In the genomic region with DNA sequence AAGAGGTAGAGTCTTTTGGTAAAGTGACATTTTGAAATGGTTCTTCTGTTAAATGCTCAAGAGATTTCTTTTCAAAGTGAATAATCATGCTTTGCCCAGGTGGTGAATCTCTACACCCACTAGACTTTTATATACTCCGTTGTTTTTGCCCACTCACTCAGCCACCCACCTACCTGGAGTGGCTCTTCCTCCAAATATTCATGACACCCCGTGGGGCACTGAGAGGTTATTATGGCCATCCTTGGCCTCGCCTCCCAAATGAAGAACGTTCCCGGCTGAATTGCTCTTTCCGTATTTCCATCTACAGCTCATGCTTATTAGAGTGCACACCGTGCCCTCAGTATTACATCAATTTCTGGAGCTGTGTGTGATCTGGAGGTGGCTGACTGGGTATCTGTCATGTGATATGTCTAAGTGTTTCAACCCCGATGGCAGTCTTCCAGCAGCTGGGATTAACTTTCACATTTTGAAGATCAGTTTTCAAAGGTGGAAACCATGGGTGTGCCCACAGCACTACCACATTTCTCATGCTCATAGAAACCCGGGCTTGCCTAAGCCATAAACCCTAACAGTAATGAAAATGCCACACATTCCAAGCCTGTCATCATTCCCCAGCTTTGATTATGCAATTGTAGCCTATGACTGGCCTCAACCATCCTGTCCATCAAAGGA, we compare ENCODE assay signal across 11 cellular contexts.
DNase-seq lines count a peak whose midpoint lies in the region; ATAC-seq, FAIRE-seq and TF ChIP-seq lines count a peak whose summit lies in the region.
"Had no signal": no experiment of that assay in that cellular context is flagged by ENCODE, and none has a peak within 500 bp of the region (broad histone marks: within the 10 kb centered on the region; RNA-seq: fewer than 3 reads in every experiment).

No MANE protein-coding gene starts in this region.

- no peak overlapping the region for H3K4me3 ChIP-seq in kidney (ENCODE audit: low read length in 2 of 2)

- H3K9me3 ChIP-seq in kidney (ENCODE audit: control insufficient read depth in 1 of 2, low read length in 2 of 2), result peaks cover 0 to 5% of the 10 kb centered on the region in 2 donors

- no peaks in the 10 kb centered on the region for H3K36me3 Mint-ChIP-seq in stimulated activated naive B cell treated with anti-CD40 and anti-IgM and Interleukin-4, amounts not matched to agents 10 μg/mL and 1 μg/mL and 100 μg/mL, for 72 hours

- no peaks in the 10 kb centered on the region for H3K36me3 ChIP-seq in kidney (ENCODE audit: control insufficient read depth in 1 of 2, insufficient read depth in 2 of 2, low read length in 2 of 2)

- H3K4me3 Mint-ChIP-seq in stimulated activated naive B cell treated with anti-CD40 and anti-IgM and Interleukin-4, amounts not matched to agents 10 μg/mL and 1 μg/mL and 100 μg/mL, for 72 hours, result no peak overlapping the region
- H3K4me3 Mint-ChIP-seq: stimulated activated naive CD8-positive, alpha-beta T cell treated with anti-CD3 and anti-CD28 coated beads, Interleukin-15, Interleukin-2, amounts not matched to agents 100 ng/mL and 50 ng/mL, for 24 hours had no signal

- no peaks in the 10 kb centered on the region for H3K4me1 ChIP-seq in kidney (ENCODE audit: control insufficient read depth in 1 of 2, insufficient read depth in 1 of 2, low read depth in 1 of 2, low read length in 2 of 2)

- H3K9ac ChIP-seq in kidney (ENCODE audit: low read length in 2 of 2), result no peak overlapping the region

- FAIRE-seq in GM12892 (lab: Jason Lieb, UNC), result no peak
- no peak for FAIRE-seq in kidney (lab: Jason Lieb, UNC)

- TF ChIP-seq POLR2A in GM12892 (IDR thresholded peaks at IDR 0.05; ENCODE audit: low read depth, low read length), result no peak

- intact Hi-C loops in kidney (cut with DNase I), result no loop called here

- TF ChIP-seq CTCF in AG09319 (IDR thresholded peaks at IDR 0.05; ENCODE audit: low read depth, low read length), result no peak
- TF ChIP-seq CTCF in kidney (IDR thresholded peaks at IDR 0.05; ENCODE audit: borderline replicate concordance, extremely low read depth, insufficient read depth), result no peak

- H3K9me3 Mint-ChIP-seq in stimulated activated naive B cell treated with anti-CD40 and anti-IgM and Interleukin-4, amounts not matched to agents 10 μg/mL and 1 μg/mL and 100 μg/mL, for 72 hours, result peaks cover 8 to 11% of the 10 kb centered on the region in 2 donors

- no peak overlapping the region for H3K27ac Mint-ChIP-seq in stimulated activated naive B cell treated with anti-CD40 and anti-IgM and Interleukin-4, amounts not matched to agents 10 μg/mL and 1 μg/mL and 100 μg/mL, for 72 hours
- H3K27ac Mint-ChIP-seq: stimulated activated naive CD8-positive, alpha-beta T cell treated with anti-CD3 and anti-CD28 coated beads, Interleukin-15, Interleukin-2, amounts not matched to agents 100 ng/mL and 50 ng/mL, for 24 hours had no signal

- no peaks in the 10 kb centered on the region for H3K27me3 Mint-ChIP-seq in stimulated activated naive B cell treated with anti-CD40 and anti-IgM and Interleukin-4, amounts not matched to agents 10 μg/mL and 1 μg/mL and 100 μg/mL, for 72 hours
- H3K27me3 Mint-ChIP-seq: stimulated activated naive CD8-positive, alpha-beta T cell treated with anti-CD3 and anti-CD28 coated beads, Interleukin-15, Interleukin-2, amounts not matched to agents 100 ng/mL and 50 ng/mL, for 24 hours had no signal

- H3K4me1 Mint-ChIP-seq in stimulated activated naive B cell treated with anti-CD40 and anti-IgM and Interleukin-4, amounts not matched to agents 10 μg/mL and 1 μg/mL and 100 μg/mL, for 72 hours, result no peaks in the 10 kb centered on the region

- no peak overlapping the region for H3K27ac ChIP-seq in kidney (ENCODE audit: low read depth in 2 of 2, low read length in 2 of 2)
- H3K27ac ChIP-seq: HL-60 had no signal

- DNase-seq in AG09319 (ENCODE audit: extremely low read depth, low read depth) (peak; percentile 44), HuH-7 (ENCODE audit: low spot score) (peak; percentile 35), SW480 (ENCODE audit: low spot score) (peak; percentile 96), kidney tubule cell (ENCODE audit: low spot score) (peak; percentile 97), medulla oblongata (ENCODE audit: extremely low spot score) (no peak), GM12892 (ENCODE audit: insufficient read length) (no peak), kidney (no peak)
- DNase-seq in stimulated activated naive B cell treated with anti-CD40 and anti-IgM and Interleukin-4, amounts not matched to agents 10 μg/mL and 1 μg/mL and 100 μg/mL, for 72 hours, result no peak
- DNase-seq: activated T-cell treated with anti-CD3 and anti-CD28 coated beads, Interleukin-2, amount 50 U/mL, for 48 hours had no signal

- no peak for ATAC-seq in stimulated activated naive B cell treated with anti-CD40 and anti-IgM and Interleukin-4, amounts not matched to agents 10 μg/mL and 1 μg/mL and 100 μg/mL, for 72 hours (replicated peaks)

Comparison
In these comparisons a context has a peak if more than half of its experiments do, and no peak if none do; other contexts are left out.
1. DNase-seq: peak in AG09319 (single experiment), HuH-7 (single experiment), SW480 (single experiment) and kidney tubule cell (single experiment); none in medulla oblongata (single experiment), stimulated activated naive B cell treated with anti-CD40 and anti-IgM and Interleukin-4, amounts not matched to agents 10 μg/mL and 1 μg/mL and 100 μg/mL, for 72 hours (single experiment), GM12892 (single experiment) and kidney (single experiment).